Comparison of ENCODE assay signal across 8 cellular contexts in the genomic region with DNA sequence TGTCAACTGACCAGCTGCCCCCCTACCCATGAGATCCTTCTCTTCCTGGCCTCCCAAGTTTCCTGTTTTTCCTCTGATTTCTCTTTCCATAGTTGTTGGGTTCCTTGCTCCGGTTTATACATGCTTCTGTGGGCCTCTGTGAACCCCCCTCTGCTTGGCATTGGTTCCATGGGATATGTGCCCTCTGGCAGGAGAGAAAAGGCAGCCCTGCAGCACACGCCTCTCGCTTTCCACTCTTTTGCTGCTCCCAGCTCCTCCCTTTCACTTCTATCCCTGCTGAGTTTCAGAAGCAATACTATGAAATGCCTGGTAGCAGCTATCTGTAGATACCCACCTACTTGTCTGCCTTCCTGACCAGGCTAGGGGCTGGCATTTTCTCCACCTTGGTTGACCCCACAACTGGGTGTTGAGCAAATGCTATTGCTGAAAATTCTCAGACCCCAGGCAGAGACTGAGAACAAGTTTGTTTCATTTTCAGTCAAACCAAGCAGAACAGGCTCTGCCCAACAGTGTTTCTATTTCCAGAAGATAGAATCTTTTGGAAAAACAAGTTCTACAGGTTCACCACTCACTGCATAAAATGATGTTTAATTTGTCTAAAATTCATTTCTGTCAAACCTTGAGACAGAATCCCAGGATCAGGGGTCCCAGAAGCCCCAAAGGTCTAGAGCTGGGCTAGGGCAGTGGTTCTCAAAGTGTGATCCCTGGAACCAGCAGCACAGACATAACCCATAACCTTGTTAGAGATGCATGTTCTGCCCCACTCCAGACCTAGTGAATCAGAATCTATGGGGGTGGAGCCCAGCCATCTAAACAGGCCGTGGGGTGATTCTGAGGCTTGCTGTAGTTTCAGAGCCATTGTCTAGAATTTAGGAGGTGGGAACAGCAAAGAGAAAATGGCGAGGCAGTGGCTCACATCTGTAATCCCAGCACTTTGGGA. TPM values are rescaled to one million over a fixed set of nuclear protein-coding genes. Genes with fewer than 3 reads are reported as not detected.
DNase-seq lines count a peak whose midpoint lies in the region; ATAC-seq and TF ChIP-seq lines count a peak whose summit lies in the region.

No MANE protein-coding gene starts in this region.

- CTCF ChIA-PET in activated CD4-positive, alpha-beta memory T cell treated with anti-CD3 and anti-CD28 coated beads, Interleukin-2, amount 10 ng/mL, durations not matched to agents 7 days and 5 days (lab: Charles Lee) = no interaction called here
- CTCF ChIA-PET in activated CD4-positive, alpha-beta memory T cell treated with anti-CD3 and anti-CD28 coated beads for 36 hours (lab: Charles Lee) = interaction anchor here (0.6 kb wide), 1 partner anchor 155 kb away, joined by 3 read pairs; no protein-coding TSS in a partner anchor

- TF ChIP-seq EP300 in tibial nerve (IDR thresholded peaks at IDR 0.05) = no peak

- H3K4me3 ChIP-seq in adipocyte (ENCODE audit: low read length) (no peak overlapping the region), muscle layer of colon (ENCODE audit: low read depth in 1 of 2, low read length in 2 of 2) (peak overlapping the region in 1 of 2 donors; percentile 33), tibial nerve (no peak overlapping the region)

- no peak overlapping the region for H3K4me3 Mint-ChIP-seq in activated CD4-positive, alpha-beta memory T cell treated with anti-CD3 and anti-CD28 coated beads, Interleukin-2, amount 10 ng/mL, durations not matched to agents 7 days and 5 days
- H3K4me3 Mint-ChIP-seq in activated CD4-positive, alpha-beta memory T cell treated with anti-CD3 and anti-CD28 coated beads for 36 hours = no peak overlapping the region

- H3K9me3 Mint-ChIP-seq in activated CD4-positive, alpha-beta memory T cell treated with anti-CD3 and anti-CD28 coated beads, Interleukin-2, amount 10 ng/mL, durations not matched to agents 7 days and 5 days = no peaks in the 10 kb centered on the region
- no peaks in the 10 kb centered on the region for H3K9me3 Mint-ChIP-seq in activated CD4-positive, alpha-beta memory T cell treated with anti-CD3 and anti-CD28 coated beads for 36 hours

- peaks cover 23% of the 10 kb centered on the region for H3K4me1 Mint-ChIP-seq in activated CD4-positive, alpha-beta memory T cell treated with anti-CD3 and anti-CD28 coated beads, Interleukin-2, amount 10 ng/mL, durations not matched to agents 7 days and 5 days
- H3K4me1 Mint-ChIP-seq in activated CD4-positive, alpha-beta memory T cell treated with anti-CD3 and anti-CD28 coated beads for 36 hours (ENCODE audit: low read depth) = peaks cover 9% of the 10 kb centered on the region

- no peak for TF ChIP-seq CTCF in tibial nerve (IDR thresholded peaks at IDR 0.05)

- TF ChIP-seq POLR2A in tibial nerve (IDR thresholded peaks at IDR 0.05) = no peak

- H3K27ac Mint-ChIP-seq in activated CD4-positive, alpha-beta memory T cell treated with anti-CD3 and anti-CD28 coated beads, Interleukin-2, amount 10 ng/mL, durations not matched to agents 7 days and 5 days = peak overlapping the region; percentile 24
- H3K27ac Mint-ChIP-seq in activated CD4-positive, alpha-beta memory T cell treated with anti-CD3 and anti-CD28 coated beads for 36 hours = no peak overlapping the region

- H3K9ac ChIP-seq in adipocyte (ENCODE audit: low read length) (peak overlapping the region; percentile 35), muscle layer of colon (ENCODE audit: low read length) (no peak overlapping the region)

- H3K27me3 Mint-ChIP-seq in activated CD4-positive, alpha-beta memory T cell treated with anti-CD3 and anti-CD28 coated beads, Interleukin-2, amount 10 ng/mL, durations not matched to agents 7 days and 5 days = no peaks in the 10 kb centered on the region
- no peaks in the 10 kb centered on the region for H3K27me3 Mint-ChIP-seq in activated CD4-positive, alpha-beta memory T cell treated with anti-CD3 and anti-CD28 coated beads for 36 hours

- H3K36me3 Mint-ChIP-seq in activated CD4-positive, alpha-beta memory T cell treated with anti-CD3 and anti-CD28 coated beads, Interleukin-2, amount 10 ng/mL, durations not matched to agents 7 days and 5 days (ENCODE audit: low read depth) = peaks cover 56% of the 10 kb centered on the region
- H3K36me3 Mint-ChIP-seq in activated CD4-positive, alpha-beta memory T cell treated with anti-CD3 and anti-CD28 coated beads for 36 hours = no peaks in the 10 kb centered on the region

- intact Hi-C loops in activated CD4-positive, alpha-beta memory T cell treated with anti-CD3 and anti-CD28 coated beads for 36 hours (cut with micrococcal nuclease) = no loop called here

- POLR2A ChIA-PET in activated CD4-positive, alpha-beta memory T cell treated with anti-CD3 and anti-CD28 coated beads, Interleukin-2, amount 10 ng/mL, durations not matched to agents 7 days and 5 days (lab: Charles Lee) = no interaction called here
- POLR2A ChIA-PET in activated CD4-positive, alpha-beta memory T cell treated with anti-CD3 and anti-CD28 coated beads for 36 hours (lab: Charles Lee) = interaction anchor here (0.5 kb wide), 1 partner anchor 165 kb away, joined by 3 read pairs; no protein-coding TSS in a partner anchor

- H3K27ac ChIP-seq in muscle layer of colon (ENCODE audit: low read depth, low read length) (peak overlapping the region; percentile 27), tibial nerve (peak overlapping the region; percentile 15 to 67 (median 48))

- H3K4me1 ChIP-seq in adipocyte (ENCODE audit: control insufficient read depth, insufficient read depth, low read length) = peaks cover 40% of the 10 kb centered on the region
- H3K4me1 ChIP-seq in muscle layer of colon (ENCODE audit: insufficient read depth, low read length) = peaks cover 21% of the 10 kb centered on the region
- peaks cover 0 to 22% (median 2%) of the 10 kb centered on the region in 4 donors for H3K4me1 ChIP-seq in tibial nerve

- H3K27me3 ChIP-seq in adipocyte (replicated peaks; ENCODE audit: control insufficient read depth, insufficient read depth, low read length) (no peaks in the 10 kb centered on the region), muscle layer of colon (ENCODE audit: control insufficient read depth in 1 of 2, insufficient read depth in 2 of 2, low read length in 2 of 2) (no peaks in the 10 kb centered on the region), tibial nerve (no peaks in the 10 kb centered on the region)

- H3K9me3 ChIP-seq in adipocyte (ENCODE audit: control insufficient read depth, low read length) = no peaks in the 10 kb centered on the region
- H3K9me3 ChIP-seq in muscle layer of colon (ENCODE audit: low read length) = no peaks in the 10 kb centered on the region
- no peaks in the 10 kb centered on the region for H3K9me3 ChIP-seq in tibial nerve

- H3K36me3 ChIP-seq in adipocyte (ENCODE audit: control insufficient read depth, insufficient read depth, low read length, severe bottlenecking) (peaks cover 17% of the 10 kb centered on the region), muscle layer of colon (ENCODE audit: insufficient read depth, low read length) (peaks cover 9% of the 10 kb centered on the region), tibial nerve (peaks cover 0 to 29% (median 0%) of the 10 kb centered on the region in 3 donors)

- no peak for DNase-seq in activated CD4-positive, alpha-beta memory T cell treated with anti-CD3 and anti-CD28 coated beads, Interleukin-2, amount 10 ng/mL, durations not matched to agents 7 days and 5 days
- DNase-seq in activated CD4-positive, alpha-beta memory T cell treated with anti-CD3 and anti-CD28 coated beads for 36 hours = no peak
- no peak for DNase-seq in adipocyte (ENCODE audit: low read depth)
- DNase-seq in tibial nerve (ENCODE audit: low spot score in 2 of 2) = no peak
- no peak for DNase-seq in T-helper 9 cell

- ATAC-seq in GM21528 (IDR thresholded peaks at IDR 0.05; ENCODE audit: low FRiP score, unreplicated experiment) (no peak), GM19324 (IDR thresholded peaks at IDR 0.05; ENCODE audit: low FRiP score, unreplicated experiment) (no peak)

- 49 to 54% methylated on average over 5 of the region's 5 CpGs for WGBS in tibial nerve, 2 donors

RNA-seq across cellular contexts. Expression of gene CAPG, which starts 13.4 kb away (rescaled TPM):
- 100 to 1,000 TPM; 167 to 177 TPM for total RNA-seq in activated CD4-positive, alpha-beta memory T cell treated with anti-CD3 and anti-CD28 coated beads, Interleukin-2, amount 10 ng/mL, durations not matched to agents 7 days and 5 days
- total RNA-seq in activated CD4-positive, alpha-beta memory T cell treated with anti-CD3 and anti-CD28 coated beads for 36 hours = 10 to 100 TPM; 24.1 to 25.6 TPM
- total RNA-seq in tibial nerve = 10 to 100 TPM; 58.8 to 67.8 (median 67.7) TPM

RNA-seq across cellular contexts. Expression of gene SH2D6, which starts 21.7 kb away (rescaled TPM):
- 1 to 10 TPM in 1 of 2 experiments, under 1 TPM in 1; 0.43 to 1.5 TPM for total RNA-seq in activated CD4-positive, alpha-beta memory T cell treated with anti-CD3 and anti-CD28 coated beads, Interleukin-2, amount 10 ng/mL, durations not matched to agents 7 days and 5 days
- total RNA-seq in activated CD4-positive, alpha-beta memory T cell treated with anti-CD3 and anti-CD28 coated beads for 36 hours = 1 to 10 TPM in 1 of 2 experiments, under 1 TPM in 1; 0.65 to 1.4 TPM
- total RNA-seq in tibial nerve = 1 to 10 TPM in 1 of 4 donors, not detected in 3; 1.1 TPM

RNA-seq across cellular contexts. Expression of gene ELMOD3, which starts 42.2 kb away (rescaled TPM):
- 10 to 100 TPM; 19.2 to 19.4 TPM for total RNA-seq in activated CD4-positive, alpha-beta memory T cell treated with anti-CD3 and anti-CD28 coated beads, Interleukin-2, amount 10 ng/mL, durations not matched to agents 7 days and 5 days
- 10 to 100 TPM; 11.1 to 15.0 TPM for total RNA-seq in activated CD4-positive, alpha-beta memory T cell treated with anti-CD3 and anti-CD28 coated beads for 36 hours
- total RNA-seq in tibial nerve = 10 to 100 TPM; 21.2 to 39.0 (median 35.4) TPM

RNA-seq across cellular contexts. Expression of gene RETSAT, which starts 42.5 kb away (rescaled TPM):
- 10 to 100 TPM; 30.1 to 31.1 TPM for total RNA-seq in activated CD4-positive, alpha-beta memory T cell treated with anti-CD3 and anti-CD28 coated beads, Interleukin-2, amount 10 ng/mL, durations not matched to agents 7 days and 5 days
- 10 to 100 TPM; 22.6 to 22.8 TPM for total RNA-seq in activated CD4-positive, alpha-beta memory T cell treated with anti-CD3 and anti-CD28 coated beads for 36 hours
- total RNA-seq in tibial nerve = 100 to 1,000 TPM in 2 of 4 donors, 10 to 100 TPM in 2; 74.7 to 113 (median 97.5) TPM
